18 cellular contexts compared by ENCODE assay signal in the genomic region with DNA sequence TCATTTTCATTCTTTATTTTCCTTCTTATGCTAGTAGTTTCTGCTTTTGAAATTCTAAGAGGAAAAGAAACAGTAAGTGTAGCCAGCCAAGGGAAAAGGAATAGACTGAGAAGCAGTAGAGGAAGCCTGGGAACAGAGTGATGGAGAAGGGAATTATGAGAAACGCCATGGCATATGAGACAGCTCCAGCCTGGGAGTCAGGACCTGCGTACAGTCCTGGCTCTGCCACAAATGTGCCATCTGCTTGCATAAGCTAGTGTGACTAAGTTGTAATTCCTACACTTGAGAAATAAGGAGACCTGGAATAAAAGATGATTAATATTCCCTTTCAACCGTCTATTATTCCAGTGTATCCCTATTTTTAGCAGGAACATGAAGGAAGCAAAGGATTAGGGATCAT. TPM values are rescaled to one million over a fixed set of nuclear protein-coding genes. Genes with fewer than 3 reads are reported as not detected.
A peak's percentile ranks its signal among the peaks of the same experiment; 100 is the strongest.
DNase-seq lines count a peak whose midpoint lies in the region; ATAC-seq, FAIRE-seq and TF ChIP-seq lines count a peak whose summit lies in the region.
"Had no signal": no experiment of that assay in that cellular context is flagged by ENCODE, and none has a peak within 500 bp of the region (broad histone marks: within the 10 kb centered on the region; RNA-seq: fewer than 3 reads in every experiment).

No MANE protein-coding gene starts in this region.

- H3K27me3 ChIP-seq in GM23248 (replicated peaks; ENCODE audit: insufficient read depth) (no peaks in the 10 kb centered on the region), bronchial epithelial cell (ENCODE audit: control insufficient read depth, insufficient read depth, low read length) (no peaks in the 10 kb centered on the region), keratinocyte (ENCODE audit: control insufficient read depth, extremely low read depth, insufficient read depth, low read length) (no peaks in the 10 kb centered on the region), trophoblast cell (ENCODE audit: insufficient read depth, low read length) (no peaks in the 10 kb centered on the region), SK-N-SH (ENCODE audit: insufficient read depth) (no peaks in the 10 kb centered on the region)
- H3K27me3 ChIP-seq: BE2C, Peyer's patch had no signal

- H3K79me1 ChIP-seq in trophoblast cell (ENCODE audit: low read length) = no peaks in the 10 kb centered on the region

- H3K9ac ChIP-seq in GM23248 = no peak overlapping the region
- no peak overlapping the region for H3K9ac ChIP-seq in keratinocyte (ENCODE audit: control insufficient read depth, extremely low read depth, insufficient read depth, low read length)
- no peak overlapping the region for H3K9ac ChIP-seq in trophoblast cell (ENCODE audit: low read length)
- no peak overlapping the region for H3K9ac ChIP-seq in SK-N-SH

- no peak overlapping the region for H2BK12ac ChIP-seq in trophoblast cell (ENCODE audit: low read length)

- no peak overlapping the region for H3K14ac ChIP-seq in trophoblast cell (ENCODE audit: low read length)

- 42% methylated on average over 3 of the region's 3 CpGs for WGBS in GM23248 (ENCODE audit: low coverage in 1 of 2, low lambda C conversion rate in 2 of 2, missing lambda C conversion rate in 2 of 2), 2 experiments
- WGBS in trophoblast cell (ENCODE audit: extremely low coverage, insufficient coverage, insufficient read length) = no CpG with 5 or more reads among the region's 3 CpGs
- 92% methylated on average over 3 of the region's 3 CpGs for WGBS in SK-N-SH (ENCODE audit: low lambda C conversion rate)

- H4K8ac ChIP-seq in trophoblast cell (ENCODE audit: low read depth, low read length) = no peak overlapping the region

- H3K4me1 ChIP-seq in GM23248 (ENCODE audit: insufficient read depth) (no peaks in the 10 kb centered on the region), keratinocyte (ENCODE audit: control insufficient read depth, extremely low read depth, insufficient read depth, low read length) (peaks cover 8% of the 10 kb centered on the region), trophoblast cell (ENCODE audit: control insufficient read depth in 1 of 2, insufficient read depth in 2 of 2, low read length in 2 of 2) (no peaks in the 10 kb centered on the region), SK-N-SH (ENCODE audit: control insufficient read depth in 1 of 2, insufficient read depth in 2 of 2, low read depth in 1 of 2, low read length in 1 of 2) (peaks cover 0 to 4% of the 10 kb centered on the region in 2 experiments; a peak in 1 of 4 replicates)
- H3K4me1 ChIP-seq: BE2C, Peyer's patch had no signal

- TF ChIP-seq CTCF in bronchial epithelial cell (IDR thresholded peaks at IDR 0.05; ENCODE audit: insufficient read depth, low read length, severe bottlenecking) (no peak), keratinocyte (optimal IDR thresholded peaks at IDR 0.05 in 1 of 3, IDR thresholded peaks at IDR 0.05 in 1 of 3, conservative IDR thresholded peaks at IDR 0.05 in 1 of 3; ENCODE audit: extremely low read depth in 1 of 3, insufficient read depth in 2 of 3, low read length in 3 of 3) (no peak), SK-N-SH (IDR thresholded peaks at IDR 0.05) (no peak)

- no peak overlapping the region for H2AK5ac ChIP-seq in trophoblast cell (ENCODE audit: low read length)

- no peak overlapping the region for H4K12ac ChIP-seq in trophoblast cell (ENCODE audit: low read depth, low read length)

- no peak overlapping the region for H3K23ac ChIP-seq in trophoblast cell (ENCODE audit: low read length)

- POLR2A ChIA-PET in SK-N-SH (lab: Yijun Ruan, JAX) = no interaction called here

- no peak overlapping the region for H3K18ac ChIP-seq in trophoblast cell (ENCODE audit: low read length)

- DNase-seq in NCI-H1694 treated with DMSO at 0.1 percent for 48 hours (lab: John Stamatoyannopoulos, UW) (peak; percentile 7), NCI-H1694 (lab: John Stamatoyannopoulos, UW) (no peak), GM23248 (peak; percentile 38), bronchial epithelial cell (ENCODE audit: low read depth) (peak; percentile 13), keratinocyte (ENCODE audit: low read depth, low spot score) (no peak), trophoblast cell (no peak), SK-N-SH (no peak)
- DNase-seq: 8988T; BE2C; CD4-positive, CD25-positive, alpha-beta regulatory T cell; DMS79; H9; Karpas-422; MM.1S; Peyer's patch; Right ventricle myocardium superior had no signal

- ATAC-seq in GM21825 (IDR thresholded peaks at IDR 0.05; ENCODE audit: unreplicated experiment) = no peak

- dilution Hi-C loops in keratinocyte (cut with MboI; ENCODE audit: extremely low pct_ligation_motif_present, low sequenced_read_pairs) = no loop called here

- H3K79me2 ChIP-seq in GM23248 (ENCODE audit: insufficient read depth) (no peaks in the 10 kb centered on the region), keratinocyte (ENCODE audit: control insufficient read depth, insufficient read depth, low read length) (no peaks in the 10 kb centered on the region), trophoblast cell (ENCODE audit: control insufficient read depth, insufficient read depth, low read length, poor library complexity) (no peaks in the 10 kb centered on the region), SK-N-SH (ENCODE audit: insufficient read depth) (no peaks in the 10 kb centered on the region)

- H4K20me1 ChIP-seq in GM23248 (ENCODE audit: insufficient read depth) (no peaks in the 10 kb centered on the region), keratinocyte (ENCODE audit: control insufficient read depth, extremely low read depth, insufficient read depth, low read length) (no peaks in the 10 kb centered on the region), SK-N-SH (ENCODE audit: insufficient read depth) (no peaks in the 10 kb centered on the region)

- H3K4me3 ChIP-seq in GM23248 = no peak overlapping the region
- no peak overlapping the region for H3K4me3 ChIP-seq in bronchial epithelial cell (ENCODE audit: low read depth, low read length)
- H3K4me3 ChIP-seq in keratinocyte (ENCODE audit: control insufficient read depth in 2 of 3, extremely low read depth in 1 of 3, insufficient read depth in 2 of 3, low read depth in 1 of 3, low read length in 3 of 3) = no peak overlapping the region
- H3K4me3 ChIP-seq in trophoblast cell (ENCODE audit: low read depth, low read length) = no peak overlapping the region
- H3K4me3 ChIP-seq in SK-N-SH (ENCODE audit: low read depth in 2 of 2, low read length in 1 of 2) = no peak overlapping the region
- H3K4me3 ChIP-seq: Peyer's patch, SK-N-MC had no signal

- no peak for TF ChIP-seq RAD21 in SK-N-SH (IDR thresholded peaks at IDR 0.05; ENCODE audit: low read length)

- H3K9me3 ChIP-seq in GM23248 (ENCODE audit: low read depth) (no peaks in the 10 kb centered on the region), keratinocyte (ENCODE audit: control insufficient read depth, low read depth, low read length) (no peaks in the 10 kb centered on the region), trophoblast cell (ENCODE audit: insufficient read depth, low read depth, low read length) (no peaks in the 10 kb centered on the region), SK-N-SH (no peaks in the 10 kb centered on the region)
- H3K9me3 ChIP-seq: BE2C, Peyer's patch had no signal

- H3K4ac ChIP-seq in trophoblast cell (ENCODE audit: low read depth, low read length) = no peak overlapping the region

- H3K4me2 ChIP-seq in GM23248 (ENCODE audit: unreplicated experiment) = no peak overlapping the region
- peak overlapping the region; percentile 19 for H3K4me2 ChIP-seq in keratinocyte (ENCODE audit: control insufficient read depth, extremely low read depth, insufficient read depth, low read depth, low read length)
- H3K4me2 ChIP-seq in trophoblast cell (ENCODE audit: low read length) = no peak overlapping the region
- no peak overlapping the region for H3K4me2 ChIP-seq in SK-N-SH

- H2AFZ ChIP-seq in GM23248 (no peak overlapping the region), keratinocyte (ENCODE audit: control insufficient read depth, low read length) (no peak overlapping the region), trophoblast cell (ENCODE audit: insufficient read depth, low read length, poor library complexity) (no peak overlapping the region), SK-N-SH (ENCODE audit: low read depth) (no peak overlapping the region)

- H2BK120ac ChIP-seq in trophoblast cell (ENCODE audit: insufficient read depth, low read length, poor library complexity) = no peak overlapping the region

- no peak overlapping the region for H4K91ac ChIP-seq in trophoblast cell (ENCODE audit: low read depth, low read length)

- CTCF ChIA-PET in SK-N-SH (lab: Yijun Ruan, JAX) = interaction anchor here (0.8 to 1.3 kb wide), 3 partner anchors 14 to 47 kb away, joined by 3 to 4 read pairs (median 3); no protein-coding TSS in a partner anchor

- no peak overlapping the region for H2BK5ac ChIP-seq in trophoblast cell (ENCODE audit: low read depth, low read length, poor library complexity)

- H3K9me1 ChIP-seq in keratinocyte (ENCODE audit: control insufficient read depth, extremely low read depth, insufficient read depth, low read length) = no peaks in the 10 kb centered on the region

- no peaks in the 10 kb centered on the region for H3F3A ChIP-seq in GM23248 (ENCODE audit: insufficient read depth)
- no peaks in the 10 kb centered on the region for H3F3A ChIP-seq in SK-N-SH (replicated peaks; ENCODE audit: insufficient read depth)

- no peak overlapping the region for H3K27ac ChIP-seq in GM23248
- no peak overlapping the region for H3K27ac ChIP-seq in keratinocyte (ENCODE audit: control insufficient read depth, insufficient read depth, low read length)
- H3K27ac ChIP-seq in trophoblast cell (ENCODE audit: low read depth, low read length) = no peak overlapping the region
- no peak overlapping the region for H3K27ac ChIP-seq in SK-N-SH (ENCODE audit: low read depth in 2 of 2, low read length in 1 of 2)
- H3K27ac ChIP-seq: Peyer's patch, SK-N-MC had no signal

- in situ Hi-C loops in GM23248 (cut with MboI) = no loop called here

- H3K36me3 ChIP-seq in GM23248 (ENCODE audit: low read depth) = no peaks in the 10 kb centered on the region
- peaks cover under 1% of the 10 kb centered on the region for H3K36me3 ChIP-seq in bronchial epithelial cell (ENCODE audit: control insufficient read depth, insufficient read depth, low read length)
- peaks cover 0 to 3% of the 10 kb centered on the region in 2 experiments for H3K36me3 ChIP-seq in keratinocyte (ENCODE audit: control insufficient read depth in 2 of 2, extremely low read depth in 1 of 2, insufficient read depth in 2 of 2, low read length in 2 of 2)
- no peaks in the 10 kb centered on the region for H3K36me3 ChIP-seq in trophoblast cell (ENCODE audit: control insufficient read depth in 1 of 2, insufficient read depth in 2 of 2, low read length in 2 of 2)
- H3K36me3 ChIP-seq in SK-N-SH (replicated peaks in 1 of 2; ENCODE audit: control insufficient read depth in 1 of 2, insufficient read depth in 2 of 2, low read length in 1 of 2) = no peaks in the 10 kb centered on the region
- H3K36me3 ChIP-seq: BE2C, Peyer's patch had no signal

- TF ChIP-seq EP300 in SK-N-SH (IDR thresholded peaks at IDR 0.05; ENCODE audit: borderline replicate concordance in 1 of 2, low read depth in 1 of 2, low read length in 1 of 2) = no peak

- no peaks in the 10 kb centered on the region for H3K9me2 ChIP-seq in GM23248 (ENCODE audit: insufficient read depth)
- H3K9me2 ChIP-seq in SK-N-SH = no peaks in the 10 kb centered on the region

- FAIRE-seq in bronchial epithelial cell (lab: Jason Lieb, UNC) (no peak), keratinocyte (lab: Jason Lieb, UNC) (no peak)

RNA-seq across cellular contexts. Expression of gene OSTM1, which starts 47.5 kb away (rescaled TPM):
- total RNA-seq in GM23248 (2014; rRNA removed; shearing (Covaris generic)) = 25.9 and 27.0 TPM in 2 replicates
- 29.3 and 31.3 TPM in 2 replicates for polyA plus RNA-seq in GM23248 (2016; fragmentation: Nextera tagmentation; extraction: Ambion mirVana)
- total RNA-seq in bronchial epithelial cell = 36.7 and 142 TPM in 2 replicates
- polyA plus RNA-seq in keratinocyte = 21.9 to 71.3 TPM (median 51.0 TPM) in 3 replicates
- polyA plus RNA-seq in keratinocyte (2011; ENCODE audit: low read depth) = 21.5 TPM
- polyA plus RNA-seq in keratinocyte (2011; cell fraction: cytosol; rRNA removed) = 13.7 and 37.9 TPM in 2 replicates
- polyA plus RNA-seq in keratinocyte (2011; cell fraction: nucleus; rRNA removed) = 49.0 and 65.5 TPM in 2 replicates
- 27.8 and 58.1 TPM in 2 replicates for polyA plus RNA-seq in keratinocyte (2012; ENCODE audit: low replicate concordance)
- polyA minus RNA-seq in keratinocyte = 21.5 to 37.4 TPM (median 37.2 TPM) in 3 replicates
- 82.9 TPM for polyA minus RNA-seq in keratinocyte (2011; cell fraction: cytosol; rRNA and poly(A)+ RNA removed)
- polyA minus RNA-seq in keratinocyte (2011; cell fraction: nucleus; rRNA and poly(A)+ RNA removed) = 44.7 and 123 TPM in 2 replicates
- polyA plus RNA-seq in trophoblast cell (2013) = 12.0 and 12.8 TPM in 2 replicates
- 10.1 and 12.9 TPM in 2 replicates for polyA plus RNA-seq in SK-N-SH (2012; rRNA removed)
- polyA plus RNA-seq in SK-N-SH (2012; cell fraction: cytosol; rRNA removed) = 12.3 and 12.4 TPM in 2 replicates
- 14.9 and 22.1 TPM in 2 replicates for polyA plus RNA-seq in SK-N-SH (2012; cell fraction: nucleus; rRNA removed)

Comparison
In these comparisons a context has a peak if more than half of its experiments do, and no peak if none do; other contexts are left out.
1. DNase-seq: peak in NCI-H1694 treated with DMSO at 0.1 percent for 48 hours (single experiment), GM23248 (single experiment) and bronchial epithelial cell (single experiment); none in NCI-H1694 (single experiment), keratinocyte (single experiment), trophoblast cell (0 of 2) and SK-N-SH (single experiment).